16 cellular contexts compared by ENCODE assay signal in genomic region chr2:26456701-26457224, GRCh38. TPM values are rescaled to one million over a fixed set of nuclear protein-coding genes. Genes with fewer than 3 reads are reported as not detected.
DNase-seq lines count a peak whose midpoint lies in the region; ATAC-seq and TF ChIP-seq lines count a peak whose summit lies in the region.
"Had no signal": no experiment of that assay in that cellular context is flagged by ENCODE, and none has a peak within 500 bp of the region (broad histone marks: within the 10 kb centered on the region; RNA-seq: fewer than 3 reads in every experiment).

No MANE protein-coding gene starts in this region.

- CTCF ChIA-PET in activated naive CD4-positive, alpha-beta T cell treated with anti-CD3 and anti-CD28 coated beads, Interleukin-2, amount 10 ng/mL, durations not matched to agents 7 days and 5 days (lab: Charles Lee), result interaction anchor here (1.3 kb wide), 1 partner anchor 35 kb away, joined by 3 read pairs; no protein-coding TSS in a partner anchor
- CTCF ChIA-PET in activated naive CD4-positive, alpha-beta T cell treated with anti-CD3 and anti-CD28 coated beads for 36 hours (lab: Charles Lee), result no interaction called here

- H2AFZ ChIP-seq in mesenchymal stem cell (ENCODE audit: low read depth, low read length), result no peak overlapping the region

- no peak overlapping the region for H2BK15ac ChIP-seq in mesenchymal stem cell (ENCODE audit: low read depth, poor library complexity, severe bottlenecking)

- no peaks in the 10 kb centered on the region for H3K36me3 Mint-ChIP-seq in activated naive CD4-positive, alpha-beta T cell treated with anti-CD3 and anti-CD28 coated beads, Interleukin-2, amount 10 ng/mL, durations not matched to agents 7 days and 5 days
- H3K36me3 Mint-ChIP-seq in activated naive CD4-positive, alpha-beta T cell treated with anti-CD3 and anti-CD28 coated beads for 36 hours (ENCODE audit: low read depth), result no peaks in the 10 kb centered on the region
- no peaks in the 10 kb centered on the region for H3K36me3 Mint-ChIP-seq in type B pancreatic cell

- no peak overlapping the region for H3K18ac ChIP-seq in mesenchymal stem cell (ENCODE audit: low read depth in 1 of 2, low read length in 2 of 2)

- no peak overlapping the region for H2AK5ac ChIP-seq in mesenchymal stem cell (ENCODE audit: low read length, severe bottlenecking)

- no peak overlapping the region for H3K4me3 Mint-ChIP-seq in activated naive CD4-positive, alpha-beta T cell treated with anti-CD3 and anti-CD28 coated beads, Interleukin-2, amount 10 ng/mL, durations not matched to agents 7 days and 5 days
- H3K4me3 Mint-ChIP-seq in activated naive CD4-positive, alpha-beta T cell treated with anti-CD3 and anti-CD28 coated beads for 36 hours, result no peak overlapping the region
- H3K4me3 Mint-ChIP-seq in type B pancreatic cell, result no peak overlapping the region
- H3K4me3 Mint-ChIP-seq: activated CD4-positive, alpha-beta T cell treated with anti-CD3 and anti-CD28 coated beads for 36 hours; T-helper 17 cell had no signal

- no peak overlapping the region for H2BK120ac ChIP-seq in mesenchymal stem cell (ENCODE audit: low read depth, low read length)

- no peak overlapping the region for H3K4me2 ChIP-seq in mesenchymal stem cell (ENCODE audit: low read length, poor library complexity, severe bottlenecking)

- intact Hi-C loops in activated naive CD4-positive, alpha-beta T cell treated with anti-CD3 and anti-CD28 coated beads for 36 hours (cut with micrococcal nuclease), result no loop called here
- intact Hi-C loops in left cardiac atrium (cut with DNase I), result no loop called here

- H3K9me3 ChIP-seq in RWPE2 (ENCODE audit: severe bottlenecking) (no peaks in the 10 kb centered on the region), mesenchymal stem cell (ENCODE audit: control insufficient read depth, low read length) (no peaks in the 10 kb centered on the region)

- H3K14ac ChIP-seq in mesenchymal stem cell (ENCODE audit: low read length in 2 of 2), result no peak overlapping the region

- H3K27ac ChIP-seq in RWPE2 (ENCODE audit: poor library complexity, severe bottlenecking) (no peak overlapping the region), mesenchymal stem cell (ENCODE audit: low read length, poor library complexity, severe bottlenecking) (no peak overlapping the region)

- DNase-seq in activated naive CD4-positive, alpha-beta T cell treated with anti-CD3 and anti-CD28 coated beads, Interleukin-2, amount 10 ng/mL, durations not matched to agents 7 days and 5 days, result peak; percentile 14
- DNase-seq in activated naive CD4-positive, alpha-beta T cell treated with anti-CD3 and anti-CD28 coated beads for 36 hours, result no peak
- no peak for DNase-seq in RWPE2 (ENCODE audit: low spot score)
- peak; percentile 6 for DNase-seq in mesenchymal stem cell
- peak; percentile 52 for DNase-seq in type B pancreatic cell (ENCODE audit: extremely low spot score, unreplicated experiment)
- DNase-seq in left cardiac atrium, result no peak
- DNase-seq in NCI-H128 (lab: John Stamatoyannopoulos, UW; ENCODE audit: unreplicated experiment), result no peak
- DNase-seq in activated CD4-positive, alpha-beta T cell treated with anti-CD3 and anti-CD28 coated beads, Interleukin-2, amount 50 U/mL, for 4 hours, result no peak
- DNase-seq: activated CD4-positive, alpha-beta T cell treated with anti-CD3 and anti-CD28 coated beads for 36 hours; NCI-H1092; T-helper 17 cell had no signal

- no peaks in the 10 kb centered on the region for H3K4me1 ChIP-seq in RWPE2 (ENCODE audit: insufficient read depth, poor library complexity, severe bottlenecking)
- H3K4me1 ChIP-seq in mesenchymal stem cell (ENCODE audit: control insufficient read depth, insufficient read depth, low read depth, low read length), result peaks cover 10% of the 10 kb centered on the region

- H3K27ac Mint-ChIP-seq in activated naive CD4-positive, alpha-beta T cell treated with anti-CD3 and anti-CD28 coated beads, Interleukin-2, amount 10 ng/mL, durations not matched to agents 7 days and 5 days, result no peak overlapping the region
- H3K27ac Mint-ChIP-seq in activated naive CD4-positive, alpha-beta T cell treated with anti-CD3 and anti-CD28 coated beads for 36 hours, result no peak overlapping the region
- H3K27ac Mint-ChIP-seq in type B pancreatic cell, result peak overlapping the region; percentile 74
- H3K27ac Mint-ChIP-seq: activated CD4-positive, alpha-beta T cell treated with anti-CD3 and anti-CD28 coated beads for 36 hours; T-helper 17 cell had no signal

- H3K9ac ChIP-seq in mesenchymal stem cell (ENCODE audit: low read length), result no peak overlapping the region

- H3K9me3 Mint-ChIP-seq in activated naive CD4-positive, alpha-beta T cell treated with anti-CD3 and anti-CD28 coated beads, Interleukin-2, amount 10 ng/mL, durations not matched to agents 7 days and 5 days, result no peaks in the 10 kb centered on the region
- no peaks in the 10 kb centered on the region for H3K9me3 Mint-ChIP-seq in activated naive CD4-positive, alpha-beta T cell treated with anti-CD3 and anti-CD28 coated beads for 36 hours
- no peaks in the 10 kb centered on the region for H3K9me3 Mint-ChIP-seq in type B pancreatic cell

- H3K4me1 Mint-ChIP-seq in activated naive CD4-positive, alpha-beta T cell treated with anti-CD3 and anti-CD28 coated beads, Interleukin-2, amount 10 ng/mL, durations not matched to agents 7 days and 5 days, result no peaks in the 10 kb centered on the region
- H3K4me1 Mint-ChIP-seq in activated naive CD4-positive, alpha-beta T cell treated with anti-CD3 and anti-CD28 coated beads for 36 hours (ENCODE audit: low read depth), result no peaks in the 10 kb centered on the region
- no peaks in the 10 kb centered on the region for H3K4me1 Mint-ChIP-seq in type B pancreatic cell (ENCODE audit: unreplicated experiment)
- H3K4me1 Mint-ChIP-seq: activated CD4-positive, alpha-beta T cell treated with anti-CD3 and anti-CD28 coated beads for 36 hours had no signal

- peak; percentile 33; the same call in 2 of the 3 replicates for ATAC-seq in RWPE2 (ENCODE audit: low read depth)
- ATAC-seq in left cardiac atrium, result no peak
- ATAC-seq: activated CD4-positive, alpha-beta T cell treated with anti-CD3 and anti-CD28 coated beads for 36 hours; T-helper 17 cell had no signal

- H3K4me3 ChIP-seq in RWPE2 (ENCODE audit: severe bottlenecking), result no peak overlapping the region
- H3K4me3 ChIP-seq in mesenchymal stem cell (ENCODE audit: insufficient read depth in 1 of 2, low read depth in 1 of 2, low read length in 2 of 2), result no peak overlapping the region
- H3K4me3 ChIP-seq: skin epidermis had no signal

- H2BK12ac ChIP-seq in mesenchymal stem cell (ENCODE audit: low read length in 2 of 2), result no peak overlapping the region

- H3K27me3 Mint-ChIP-seq in activated naive CD4-positive, alpha-beta T cell treated with anti-CD3 and anti-CD28 coated beads, Interleukin-2, amount 10 ng/mL, durations not matched to agents 7 days and 5 days, result peaks cover 21% of the 10 kb centered on the region
- H3K27me3 Mint-ChIP-seq in activated naive CD4-positive, alpha-beta T cell treated with anti-CD3 and anti-CD28 coated beads for 36 hours (ENCODE audit: low read depth), result no peaks in the 10 kb centered on the region
- no peaks in the 10 kb centered on the region for H3K27me3 Mint-ChIP-seq in type B pancreatic cell
- H3K27me3 Mint-ChIP-seq: activated CD4-positive, alpha-beta T cell treated with anti-CD3 and anti-CD28 coated beads for 36 hours had no signal

- WGBS in mesenchymal stem cell, result 92% methylated on average over 5 of the region's 5 CpGs

- no peak overlapping the region for H4K8ac ChIP-seq in mesenchymal stem cell (ENCODE audit: low read length)

- H3K23ac ChIP-seq in mesenchymal stem cell (ENCODE audit: low read length in 2 of 2), result no peak overlapping the region

- TF ChIP-seq CTCF in RWPE2 (IDR thresholded peaks at IDR 0.05; ENCODE audit: poor library complexity, severe bottlenecking), result no peak
- no peak for TF ChIP-seq CTCF in type B pancreatic cell (conservative IDR thresholded peaks at IDR 0.05)

- no peak overlapping the region for H4K91ac ChIP-seq in mesenchymal stem cell (ENCODE audit: low read length)

- no peak overlapping the region for H2BK5ac ChIP-seq in mesenchymal stem cell (ENCODE audit: low read depth, low read length, poor library complexity, severe bottlenecking)

- H3K27me3 ChIP-seq in RWPE2 (ENCODE audit: insufficient read depth, poor library complexity, severe bottlenecking) (no peaks in the 10 kb centered on the region), mesenchymal stem cell (ENCODE audit: control insufficient read depth in 1 of 2, insufficient read depth in 1 of 2, low read length in 2 of 2) (peaks cover 11 to 49% of the 10 kb centered on the region in 2 experiments)

- no peaks in the 10 kb centered on the region for H3K36me3 ChIP-seq in RWPE2 (ENCODE audit: low read depth)
- no peaks in the 10 kb centered on the region for H3K36me3 ChIP-seq in mesenchymal stem cell (ENCODE audit: control insufficient read depth in 1 of 2, insufficient read depth in 2 of 2, low read depth in 1 of 2, low read length in 2 of 2)

- no peaks in the 10 kb centered on the region for H3K79me1 ChIP-seq in mesenchymal stem cell (replicated peaks; ENCODE audit: low read length, poor library complexity, severe bottlenecking)

- no peak overlapping the region for H3K4ac ChIP-seq in mesenchymal stem cell (ENCODE audit: low read depth in 1 of 2, low read length in 2 of 2)

RNA-seq across cellular contexts. Expression of gene OTOF, which starts 21.2 kb away (rescaled TPM):
- under 1 TPM; 0.45 to 0.52 TPM for total RNA-seq in activated naive CD4-positive, alpha-beta T cell treated with anti-CD3 and anti-CD28 coated beads for 36 hours
- polyA plus RNA-seq in mesenchymal stem cell (2013, experiment 1 of 2), result not detected
- not detected for polyA plus RNA-seq in mesenchymal stem cell (2013, experiment 2 of 2)
- 0.05 TPM in 1 of 2 replicates, not detected in the other for total RNA-seq in type B pancreatic cell (ENCODE audit: low replicate concordance)
- total RNA-seq in left cardiac atrium, result under 1 TPM in 1 of 2 donors, not detected in 1; 0.18 TPM
- total RNA-seq: NCI-H460 had no signal
- polyA plus RNA-seq: AG04450 had no signal

RNA-seq across cellular contexts. Expression of gene DRC1, which starts 55.0 kb away (rescaled TPM):
- total RNA-seq in activated naive CD4-positive, alpha-beta T cell treated with anti-CD3 and anti-CD28 coated beads for 36 hours, result not detected
- polyA plus RNA-seq in mesenchymal stem cell (2013, experiment 1 of 2), result 0.22 TPM
- 0.21 TPM for polyA plus RNA-seq in mesenchymal stem cell (2013, experiment 2 of 2)
- total RNA-seq in type B pancreatic cell (ENCODE audit: low replicate concordance) (0.33 and 3.7 TPM in 2 replicates), left cardiac atrium (not detected)
- total RNA-seq: activated CD4-positive, alpha-beta T cell treated with anti-CD3 and anti-CD28 coated beads for 36 hours; lower leg skin; NCI-H460; subcutaneous adipose tissue; T-helper 17 cell had no signal
- polyA plus RNA-seq: AG04450 had no signal

Comparison
In these comparisons a context has a peak if more than half of its experiments do, and no peak if none do; other contexts are left out.
1. DNase-seq: peak in activated naive CD4-positive, alpha-beta T cell treated with anti-CD3 and anti-CD28 coated beads, Interleukin-2, amount 10 ng/mL, durations not matched to agents 7 days and 5 days (single experiment), mesenchymal stem cell (single experiment) and type B pancreatic cell (single experiment); none in activated naive CD4-positive, alpha-beta T cell treated with anti-CD3 and anti-CD28 coated beads for 36 hours (single experiment), RWPE2 (single experiment), left cardiac atrium (single experiment), NCI-H128 (single experiment) and activated CD4-positive, alpha-beta T cell treated with anti-CD3 and anti-CD28 coated beads, Interleukin-2, amount 50 U/mL, for 4 hours (0 of 2).